Comparison of ENCODE assay signal across 23 cellular contexts in genomic region chr17:53662608-53663007, GRCh38.
A peak's percentile ranks its signal among the peaks of the same experiment; 100 is the strongest.
DNase-seq lines count a peak whose midpoint lies in the region; ATAC-seq and TF ChIP-seq lines count a peak whose summit lies in the region.
"Had no signal": no experiment of that assay in that cellular context is flagged by ENCODE, and none has a peak within 500 bp of the region (broad histone marks: within the 10 kb centered on the region; RNA-seq: fewer than 3 reads in every experiment).

No MANE protein-coding gene starts in this region.

- no peaks in the 10 kb centered on the region for H3K36me3 ChIP-seq in GM23338 (ENCODE audit: insufficient read depth)
- H3K36me3 ChIP-seq: BE2C; BLaER1 treated with 17β-estradiol and CSF1 and Interleukin-3, amounts not matched to agents 10 nM and 100 nM had no signal

- no peaks in the 10 kb centered on the region for H3K79me2 ChIP-seq in GM23338 (replicated peaks; ENCODE audit: insufficient read depth)

- peaks cover 15% of the 10 kb centered on the region; the same call in 1 of the 2 replicates for H3K9me2 ChIP-seq in GM23338 (ENCODE audit: insufficient read depth)

- H3F3A ChIP-seq in GM23338 (replicated peaks; ENCODE audit: low read depth), result no peaks in the 10 kb centered on the region

- H3K4me3 ChIP-seq in GM23338, result no peak overlapping the region
- H3K4me3 ChIP-seq: A549; BLaER1 treated with 17β-estradiol and CSF1 and Interleukin-3, amounts not matched to agents 10 nM and 100 nM; GM12878; GM23248 had no signal

- peaks cover 9% of the 10 kb centered on the region for H3K36me3 Mint-ChIP-seq in GM23338 (ENCODE audit: low read depth)
- H3K36me3 Mint-ChIP-seq in stimulated activated naive B cell treated with anti-CD40 and anti-IgM and Interleukin-4, amounts not matched to agents 10 μg/mL and 1 μg/mL and 100 μg/mL, for 72 hours, result no peaks in the 10 kb centered on the region
- H3K36me3 Mint-ChIP-seq: CD14-positive monocyte; CD8-positive, alpha-beta memory T cell had no signal

- H2AFZ ChIP-seq in GM23338, result 0 out of 2 replicates have a peak overlapping the region, but pooled peaks have one; percentile 30
- H2AFZ ChIP-seq: GM23248 had no signal

- H3K27ac ChIP-seq in GM23338 (ENCODE audit: low read depth), result no peak overlapping the region
- H3K27ac ChIP-seq in foreskin keratinocyte, result no peak overlapping the region
- H3K27ac ChIP-seq: A549; BLaER1 treated with 17β-estradiol and CSF1 and Interleukin-3, amounts not matched to agents 10 nM and 100 nM; GM23248 had no signal

- H3K27me3 Mint-ChIP-seq in GM23338 (ENCODE audit: insufficient read depth, low read depth, poor library complexity), result no peaks in the 10 kb centered on the region
- H3K27me3 Mint-ChIP-seq in stimulated activated naive B cell treated with anti-CD40 and anti-IgM and Interleukin-4, amounts not matched to agents 10 μg/mL and 1 μg/mL and 100 μg/mL, for 72 hours, result no peaks in the 10 kb centered on the region
- H3K27me3 Mint-ChIP-seq: CD4-positive, alpha-beta T cell; CD8-positive, alpha-beta memory T cell had no signal

- peaks cover 7% of the 10 kb centered on the region; the same call in 1 of the 2 replicates for H3K4me1 ChIP-seq in GM23338 (ENCODE audit: insufficient read depth)
- H3K4me1 ChIP-seq in foreskin keratinocyte, result peaks cover 8% of the 10 kb centered on the region
- H3K4me1 ChIP-seq: A549; BLaER1 treated with 17β-estradiol and CSF1 and Interleukin-3, amounts not matched to agents 10 nM and 100 nM had no signal

- H3K27ac Mint-ChIP-seq in GM23338, result no peak overlapping the region
- H3K27ac Mint-ChIP-seq in stimulated activated naive B cell treated with anti-CD40 and anti-IgM and Interleukin-4, amounts not matched to agents 10 μg/mL and 1 μg/mL and 100 μg/mL, for 72 hours, result no peak overlapping the region
- H3K27ac Mint-ChIP-seq: CD14-positive monocyte; CD4-positive, alpha-beta T cell; CD8-positive, alpha-beta memory T cell; H9 had no signal

- H3K9me3 Mint-ChIP-seq in GM23338, result peaks cover 16% of the 10 kb centered on the region
- peaks cover 5 to 10% of the 10 kb centered on the region in 2 donors for H3K9me3 Mint-ChIP-seq in stimulated activated naive B cell treated with anti-CD40 and anti-IgM and Interleukin-4, amounts not matched to agents 10 μg/mL and 1 μg/mL and 100 μg/mL, for 72 hours

- no peaks in the 10 kb centered on the region for H4K20me1 ChIP-seq in GM23338 (replicated peaks; ENCODE audit: insufficient read depth)
- H4K20me1 ChIP-seq: BLaER1 treated with 17β-estradiol and CSF1 and Interleukin-3, amounts not matched to agents 10 nM and 100 nM had no signal

- no peak overlapping the region for H3K4me2 ChIP-seq in GM23338
- H3K4me2 ChIP-seq: A549; BLaER1 treated with 17β-estradiol and CSF1 and Interleukin-3, amounts not matched to agents 10 nM and 100 nM had no signal

- H3K4me3 Mint-ChIP-seq in GM23338, result no peak overlapping the region
- H3K4me3 Mint-ChIP-seq in stimulated activated naive B cell treated with anti-CD40 and anti-IgM and Interleukin-4, amounts not matched to agents 10 μg/mL and 1 μg/mL and 100 μg/mL, for 72 hours, result no peak overlapping the region
- H3K4me3 Mint-ChIP-seq: CD14-positive monocyte; CD4-positive, alpha-beta T cell; CD8-positive, alpha-beta memory T cell; H9 had no signal

- ATAC-seq in GM23338 (no peak), foreskin keratinocyte (peak; percentile 32)
- ATAC-seq in stimulated activated naive B cell treated with anti-CD40 and anti-IgM and Interleukin-4, amounts not matched to agents 10 μg/mL and 1 μg/mL and 100 μg/mL, for 72 hours (replicated peaks), result no peak
- ATAC-seq: A549, GM12878, HCT116 had no signal

- DNase-seq in GM23338 (ENCODE audit: low spot score), result no peak
- peak; percentile 53 for DNase-seq in OCI-M1 (lab: John Stamatoyannopoulos, UW)
- no peak for DNase-seq in foreskin keratinocyte
- DNase-seq in stimulated activated naive B cell treated with anti-CD40 and anti-IgM and Interleukin-4, amounts not matched to agents 10 μg/mL and 1 μg/mL and 100 μg/mL, for 72 hours, result no peak
- DNase-seq in HK-2 (ENCODE audit: unreplicated experiment), result no peak
- no peak for DNase-seq in pons (ENCODE audit: low spot score)
- DNase-seq: 8988T; ACHN; AML-193; BE2C; CD4-positive, alpha-beta T cell; CD8-positive, alpha-beta memory T cell; DMS 273 treated with DMSO at 0.1 percent for 48 hours; DMS79; EL; GDM1; GM23248; H9 had no signal

- H3K4me1 Mint-ChIP-seq in GM23338, result peaks cover 3% of the 10 kb centered on the region; the same call in 1 of the 3 replicates
- H3K4me1 Mint-ChIP-seq in stimulated activated naive B cell treated with anti-CD40 and anti-IgM and Interleukin-4, amounts not matched to agents 10 μg/mL and 1 μg/mL and 100 μg/mL, for 72 hours, result no peaks in the 10 kb centered on the region
- H3K4me1 Mint-ChIP-seq: CD14-positive monocyte; CD8-positive, alpha-beta memory T cell had no signal

- TF ChIP-seq CTCF in GM23338 (conservative IDR thresholded peaks at IDR 0.05; ENCODE audit: low read depth in 2 of 2), result no peak
- TF ChIP-seq CTCF in foreskin keratinocyte (conservative IDR thresholded peaks at IDR 0.05), result no peak

- H3K27me3 ChIP-seq in GM23338 (ENCODE audit: insufficient read depth) (no peaks in the 10 kb centered on the region), foreskin keratinocyte (no peaks in the 10 kb centered on the region)
- H3K27me3 ChIP-seq: BE2C; BLaER1 treated with 17β-estradiol and CSF1 and Interleukin-3, amounts not matched to agents 10 nM and 100 nM had no signal

TF ChIP-seq in GM23338, 12 proteins besides CTCF, POLR2A, EP300 and RAD21:
- no peak for TF ChIP-seq JUNB (IDR thresholded peaks at IDR 0.05; ENCODE audit: unreplicated experiment)
